In genomic region chr11:73203790-73204189, GRCh38 we compare ENCODE assay signal across 17 cellular contexts. TPM values are rescaled to one million over a fixed set of nuclear protein-coding genes. Genes with fewer than 3 reads are reported as not detected.
A peak's percentile ranks its signal among the peaks of the same experiment; 100 is the strongest.
DNase-seq lines count a peak whose midpoint lies in the region; ATAC-seq and TF ChIP-seq lines count a peak whose summit lies in the region.
"Had no signal": no experiment of that assay in that cellular context is flagged by ENCODE, and none has a peak within 500 bp of the region (broad histone marks: within the 10 kb centered on the region; RNA-seq: fewer than 3 reads in every experiment).

No MANE protein-coding gene starts in this region.

- CTCF ChIA-PET in CD8-positive, alpha-beta memory T cell (lab: Charles Lee) = no interaction called here

- H3K4me3 ChIP-seq in Peyer's patch (no peak overlapping the region), upper lobe of right lung (no peak overlapping the region), MM.1S (ENCODE audit: low read length) (no peak overlapping the region)
- H3K4me3 ChIP-seq in CD8-positive, alpha-beta memory T cell (ENCODE audit: low read length) = no peak overlapping the region
- H3K4me3 ChIP-seq: colonic mucosa, MG63, psoas muscle had no signal

- no peaks in the 10 kb centered on the region for H3K9me2 ChIP-seq in MM.1S (replicated peaks; ENCODE audit: insufficient read depth, low read length)

- no peak overlapping the region for H3K4me3 Mint-ChIP-seq in CD8-positive, alpha-beta memory T cell
- H3K4me3 Mint-ChIP-seq: HFFc6 had no signal

- H3K79me2 ChIP-seq in MM.1S (ENCODE audit: low read length) = no peaks in the 10 kb centered on the region

- H3K27me3 ChIP-seq in Peyer's patch (no peaks in the 10 kb centered on the region), upper lobe of right lung (no peaks in the 10 kb centered on the region), MM.1S (replicated peaks; ENCODE audit: insufficient read depth, low read length) (no peaks in the 10 kb centered on the region)
- H3K27me3 ChIP-seq in CD8-positive, alpha-beta memory T cell (ENCODE audit: insufficient read depth, low read length, poor library complexity, severe bottlenecking) = no peaks in the 10 kb centered on the region
- H3K27me3 ChIP-seq: colonic mucosa, MG63 had no signal

- POLR2A ChIA-PET in CD8-positive, alpha-beta memory T cell (lab: Charles Lee) = interaction anchor here (0.7 kb wide), 1 partner anchor 266 kb away, joined by 3 read pairs; no protein-coding TSS in a partner anchor

- TF ChIP-seq POLR2A in Peyer's patch (IDR thresholded peaks at IDR 0.05) = no peak

- H3K9me3 Mint-ChIP-seq in CD8-positive, alpha-beta memory T cell = peaks cover 0 to under 1% (median 0%) of the 10 kb centered on the region in 5 donors
- H3K9me3 Mint-ChIP-seq: HFFc6 had no signal

- H3K27me3 Mint-ChIP-seq in CD8-positive, alpha-beta memory T cell = peaks cover 9 to 27% of the 10 kb centered on the region in 2 donors

- DNase-seq in NCI-H82 (lab: John Stamatoyannopoulos, UW) (peak; percentile 16), NCI-H82 treated with DMSO at 0.1 percent for 48 hours (lab: John Stamatoyannopoulos, UW; ENCODE audit: unreplicated experiment) (no peak), Peyer's patch (peak in 2 of 3 donors; percentile 43 to 47), left lobe of liver (ENCODE audit: low spot score) (no peak), upper lobe of right lung (peak; percentile 43), MM.1S (no peak)
- no peak for DNase-seq in CD8-positive, alpha-beta memory T cell
- DNase-seq: activated naive CD4-positive, alpha-beta T cell treated with anti-CD3 and anti-CD28 coated beads, Interleukin-2, amount 50 U/mL, for 16 hours; colonic mucosa; HFFc6; KBM-7; MG63; NCI-H1930; NCI-H226; psoas muscle; stimulated activated CD8-positive, alpha-beta memory T cell treated with anti-CD3 and anti-CD28 coated beads, Interleukin-4, amount 100 ng/mL, for 48 hours had no signal

- no peaks in the 10 kb centered on the region for H3K4me1 Mint-ChIP-seq in CD8-positive, alpha-beta memory T cell

- H3K27ac Mint-ChIP-seq in CD8-positive, alpha-beta memory T cell = no peak overlapping the region
- H3K27ac Mint-ChIP-seq: HFFc6 had no signal

- H3K36me3 Mint-ChIP-seq in CD8-positive, alpha-beta memory T cell = peaks cover 0 to 4% (median 0%) of the 10 kb centered on the region in 3 donors

- H3K9me3 ChIP-seq in Peyer's patch (no peaks in the 10 kb centered on the region), upper lobe of right lung (no peaks in the 10 kb centered on the region), MM.1S (replicated peaks; ENCODE audit: insufficient read depth, low read length) (no peaks in the 10 kb centered on the region)
- H3K9me3 ChIP-seq in CD8-positive, alpha-beta memory T cell (ENCODE audit: low read length) = no peaks in the 10 kb centered on the region
- H3K9me3 ChIP-seq: colonic mucosa, MG63, psoas muscle had no signal

- H3K27ac ChIP-seq in Peyer's patch = no peak overlapping the region
- H3K27ac ChIP-seq in upper lobe of right lung = no peak overlapping the region
- H3K27ac ChIP-seq in CD8-positive, alpha-beta memory T cell (ENCODE audit: low read depth, low read length) = no peak overlapping the region
- H3K27ac ChIP-seq in MM.1S (ENCODE audit: low read length) = no peak overlapping the region
- H3K27ac ChIP-seq: colonic mucosa, psoas muscle had no signal

- H3K4me2 ChIP-seq in MM.1S (ENCODE audit: low read depth, low read length) = no peak overlapping the region

- TF ChIP-seq CTCF in Peyer's patch (IDR thresholded peaks at IDR 0.05) (no peak), upper lobe of right lung (IDR thresholded peaks at IDR 0.05) (no peak), MM.1S (IDR thresholded peaks at IDR 0.05; ENCODE audit: low read length) (no peak)

- H3K4me1 ChIP-seq in Peyer's patch (peaks cover 0 to 1% (median 0%) of the 10 kb centered on the region in 4 donors), upper lobe of right lung (peaks cover 19% of the 10 kb centered on the region), MM.1S (ENCODE audit: low read length) (peaks cover 4% of the 10 kb centered on the region; the same call in 1 of the 2 replicates)
- no peaks in the 10 kb centered on the region for H3K4me1 ChIP-seq in CD8-positive, alpha-beta memory T cell (ENCODE audit: insufficient read depth, low read length)

- H2AFZ ChIP-seq in MM.1S (ENCODE audit: low read length) = no peak overlapping the region

- intact Hi-C loops in upper lobe of right lung (cut with DNase I) = no loop called here

- ATAC-seq in left lobe of liver (peak; percentile 14), upper lobe of right lung (no peak), GM21723 (IDR thresholded peaks at IDR 0.05; ENCODE audit: unreplicated experiment) (no peak)
- ATAC-seq: psoas muscle had no signal

- no peak overlapping the region for H3K9ac ChIP-seq in MM.1S (ENCODE audit: low read length)

- no peaks in the 10 kb centered on the region for H4K20me1 ChIP-seq in MM.1S (ENCODE audit: insufficient read depth, low read length)

- H3K36me3 ChIP-seq in Peyer's patch (no peaks in the 10 kb centered on the region), upper lobe of right lung (no peaks in the 10 kb centered on the region), MM.1S (replicated peaks; ENCODE audit: insufficient read depth, low read length) (no peaks in the 10 kb centered on the region)
- no peaks in the 10 kb centered on the region for H3K36me3 ChIP-seq in CD8-positive, alpha-beta memory T cell (ENCODE audit: insufficient read depth, low read length)
- H3K36me3 ChIP-seq: colonic mucosa, MG63 had no signal

- no peaks in the 10 kb centered on the region for H3F3A ChIP-seq in MM.1S (ENCODE audit: insufficient read depth, low read length)

RNA-seq across cellular contexts. Expression of gene P2RY2, which starts 14.3 kb away (rescaled TPM):
- total RNA-seq in Peyer's patch (10 to 100 TPM in 3 of 4 donors, 1 to 10 TPM in 1; 6.6 to 42.7 (median 33.5) TPM), left lobe of liver (6.0 TPM), upper lobe of right lung (7.4 TPM)
- not detected for total RNA-seq in CD8-positive, alpha-beta memory T cell
- not detected for polyA plus RNA-seq in CD8-positive, alpha-beta memory T cell

Comparison
In these comparisons a context has a peak if more than half of its experiments do, and no peak if none do; other contexts are left out.
1. DNase-seq: peak in NCI-H82 (single experiment), Peyer's patch (2 of 3) and upper lobe of right lung (single experiment); none in NCI-H82 treated with DMSO at 0.1 percent for 48 hours (single experiment), left lobe of liver (single experiment), CD8-positive, alpha-beta memory T cell (0 of 5) and MM.1S (single experiment).